8 cellular contexts compared by ENCODE assay signal in genomic region chr9:128067898-128068655, GRCh38. TPM values are rescaled to one million over a fixed set of nuclear protein-coding genes. Genes with fewer than 3 reads are reported as not detected.
DNase-seq lines count a peak whose midpoint lies in the region; ATAC-seq and TF ChIP-seq lines count a peak whose summit lies in the region.

Gene SLC25A25 (plus strand): TSS chr9:128068232. CDS start chr9:128068320, 88 bp downstream.

- H3K9me3 ChIP-seq in Panc1 (ENCODE audit: control insufficient read depth, insufficient read depth, low read depth, low read length) (no peaks in the 10 kb centered on the region), muscle layer of duodenum (ENCODE audit: control insufficient read depth in 1 of 2, low read length in 2 of 2) (no peaks in the 10 kb centered on the region)

- in situ Hi-C loops in Panc1 (cut with HindIII; ENCODE audit: low pct_unique_long_range_greater_than_20kb, low sequenced_read_pairs) = no loop called here

- peak within 1 kb of the TSS; percentile 79 to 97 for H3K4me3 ChIP-seq in Panc1 (ENCODE audit: low read depth in 2 of 2, low read length in 2 of 2)
- H3K4me3 ChIP-seq in muscle layer of duodenum (ENCODE audit: low read depth in 1 of 2, low read length in 2 of 2) = peak within 1 kb of the TSS; percentile 77 to 92

- CTCF ChIA-PET in Panc1 (lab: Charles Lee) = interaction anchor here (1.4 kb wide), 1 partner anchor 47 kb away, joined by 4 read pairs; no protein-coding TSS in a partner anchor

- no peaks in the 10 kb centered on the region for H3K27me3 Mint-ChIP-seq in activated T-cell treated with anti-CD3 and anti-CD28 coated beads, Interleukin-2, amount 50 U/mL, for 4 hours (ENCODE audit: low read depth)

- ATAC-seq in GM21723 (IDR thresholded peaks at IDR 0.05; ENCODE audit: unreplicated experiment) (peak; percentile 65), Panc1 (peak; percentile 89), esophagus mucosa (peak; percentile 96)
- ATAC-seq in activated T-cell treated with anti-CD3 and anti-CD28 coated beads, Interleukin-2, amount 50 U/mL, for 4 hours = peak; percentile 83 to 86

- no peak for TF ChIP-seq CTCF in Panc1 (IDR thresholded peaks at IDR 0.05)

- no peaks in the 10 kb centered on the region for H3K36me3 ChIP-seq in Panc1 (ENCODE audit: control insufficient read depth, insufficient read depth, low read length)
- H3K36me3 ChIP-seq in muscle layer of duodenum (ENCODE audit: control insufficient read depth in 1 of 2, insufficient read depth in 2 of 2, low read length in 2 of 2) = peaks cover 6 to 13% of the 10 kb centered on the region in 2 donors

- H3K27ac ChIP-seq in Panc1 (ENCODE audit: low read length) = peak within 1 kb of the TSS; percentile 99
- peak within 1 kb of the TSS; percentile 99 for H3K27ac ChIP-seq in muscle layer of duodenum (ENCODE audit: low read length)

- DNase-seq in DMS153 treated with DMSO at 0.1 percent for 48 hours (lab: John Stamatoyannopoulos, UW; ENCODE audit: unreplicated experiment) = peak; percentile 95
- peak; percentile 99 for DNase-seq in KG1 (lab: John Stamatoyannopoulos, UW)
- peak; percentile 92 for DNase-seq in Panc1 (ENCODE audit: low read depth, low spot score)
- DNase-seq in activated T-cell treated with anti-CD3 and anti-CD28 coated beads, Interleukin-2, amount 50 U/mL, for 4 hours = peak; percentile 100
- DNase-seq in stimulated activated CD8-positive, alpha-beta memory T cell treated with anti-CD3 and anti-CD28 coated beads, Interleukin-7, amount 100 ng/mL, for 4 hours (ENCODE audit: low read depth in 2 of 2) = peak; percentile 99 to 100

- peaks cover 60% of the 10 kb centered on the region for H3K4me1 Mint-ChIP-seq in activated T-cell treated with anti-CD3 and anti-CD28 coated beads, Interleukin-2, amount 50 U/mL, for 4 hours (ENCODE audit: low read depth)

- H3K9me3 Mint-ChIP-seq in activated T-cell treated with anti-CD3 and anti-CD28 coated beads, Interleukin-2, amount 50 U/mL, for 4 hours = no peaks in the 10 kb centered on the region

- H3K27me3 ChIP-seq in Panc1 (ENCODE audit: control insufficient read depth, insufficient read depth, low read length) (no peaks in the 10 kb centered on the region), muscle layer of duodenum (ENCODE audit: low read depth, low read length) (no peaks in the 10 kb centered on the region)

- H3K4me1 ChIP-seq in Panc1 (ENCODE audit: control insufficient read depth, insufficient read depth, low read length) = peaks cover 23% of the 10 kb centered on the region
- H3K4me1 ChIP-seq in muscle layer of duodenum (ENCODE audit: control insufficient read depth in 1 of 2, insufficient read depth in 2 of 2, low read length in 2 of 2) = peaks cover 19 to 47% of the 10 kb centered on the region in 2 donors

- no peaks in the 10 kb centered on the region for H3K36me3 Mint-ChIP-seq in activated T-cell treated with anti-CD3 and anti-CD28 coated beads, Interleukin-2, amount 50 U/mL, for 4 hours (ENCODE audit: insufficient read depth)

- peak within 1 kb of the TSS; percentile 88 for H3K4me3 Mint-ChIP-seq in activated T-cell treated with anti-CD3 and anti-CD28 coated beads, Interleukin-2, amount 50 U/mL, for 4 hours

- intact Hi-C loops in Panc1 (cut with micrococcal nuclease; ENCODE audit: unreplicated experiment) = no loop called here

- no TSS peak for BruUV-seq in Panc1 (replicated peaks; lab: Mats Ljungman, UMichigan)

- POLR2A ChIA-PET in Panc1 (lab: Charles Lee) = no interaction called here

RNA-seq across cellular contexts. Expression of gene SLC25A25, which starts in this region (rescaled TPM):
- total RNA-seq in Panc1 (2021; ENCODE audit: unreplicated experiment) (10.7 TPM), esophagus mucosa (15.2 TPM)
- 6.8 TPM for polyA plus RNA-seq in Panc1 (2012; ENCODE audit: insufficient read length)
- 10 to 100 TPM; 13.9 to 16.3 (median 15.6) TPM for total RNA-seq in activated T-cell treated with anti-CD3 and anti-CD28 coated beads, Interleukin-2, amount 50 U/mL, for 4 hours

Comparison
In these comparisons a context has a peak if more than half of its experiments do, and no peak if none do; other contexts are left out.
1. Peak in every context shown above with its lines: DNase-seq, ATAC-seq, H3K4me3 ChIP-seq and H3K27ac ChIP-seq.